ENCODE assay signal across 8 cellular contexts in genomic region chr7:66110861-66111260, GRCh38. TPM values are rescaled to one million over a fixed set of nuclear protein-coding genes. Genes with fewer than 3 reads are reported as not detected.
DNase-seq lines count a peak whose midpoint lies in the region; ATAC-seq and TF ChIP-seq lines count a peak whose summit lies in the region.

No MANE protein-coding gene starts in this region.

- H3K4me2 ChIP-seq in osteoblast (ENCODE audit: insufficient read depth, low read length) = peak overlapping the region; percentile 50

- H3K79me2 ChIP-seq in osteoblast (ENCODE audit: insufficient read depth, low read length) = peaks cover 13% of the 10 kb centered on the region

- H3K4me3 Mint-ChIP-seq in chondrocyte (ENCODE audit: unreplicated experiment) (no peak overlapping the region), natural killer cell (no peak overlapping the region)

- no peaks in the 10 kb centered on the region for H3K9me3 Mint-ChIP-seq in chondrocyte (ENCODE audit: low read depth)
- H3K9me3 Mint-ChIP-seq in natural killer cell = no peaks in the 10 kb centered on the region

- no peaks in the 10 kb centered on the region for H4K20me1 ChIP-seq in osteoblast (ENCODE audit: insufficient read depth, low read length)

- H3K9me3 ChIP-seq in osteoblast (ENCODE audit: low read depth, low read length) = no peaks in the 10 kb centered on the region

- no peaks in the 10 kb centered on the region for H3K36me3 ChIP-seq in osteoblast (ENCODE audit: insufficient read depth, low read length)

- no peak for ATAC-seq in GM18505 (IDR thresholded peaks at IDR 0.05; ENCODE audit: unreplicated experiment)
- ATAC-seq in natural killer cell = no peak
- no peak for ATAC-seq in GM18867 (IDR thresholded peaks at IDR 0.05; ENCODE audit: unreplicated experiment)
- ATAC-seq in GM18520 (IDR thresholded peaks at IDR 0.05; ENCODE audit: unreplicated experiment) = no peak

- intact Hi-C loops in natural killer cell (cut with micrococcal nuclease) = loop anchor here (10.0 kb wide), 1 partner anchor 94 kb away; the partner anchor contains the start of gene TPST1

- peak; percentile 87 for DNase-seq in GM04503 (ENCODE audit: low read depth)
- peak; percentile 92 for DNase-seq in NCI-H226
- no peak for DNase-seq in chondrocyte (ENCODE audit: low spot score)
- peak; percentile 95 for DNase-seq in osteoblast (ENCODE audit: insufficient read length, low spot score, missing footprints)
- DNase-seq in natural killer cell = no peak

- H3K4me1 Mint-ChIP-seq in chondrocyte (ENCODE audit: low read depth) (peaks cover 16% of the 10 kb centered on the region), natural killer cell (peaks cover 10 to 12% of the 10 kb centered on the region in 2 donors)

- H3K27ac Mint-ChIP-seq in chondrocyte (ENCODE audit: unreplicated experiment) (peak overlapping the region; percentile 43), natural killer cell (no peak overlapping the region)

- H3K27me3 ChIP-seq in osteoblast (ENCODE audit: insufficient read depth, low read length) = no peaks in the 10 kb centered on the region

- H3K27me3 Mint-ChIP-seq in chondrocyte (ENCODE audit: low read depth) (no peaks in the 10 kb centered on the region), natural killer cell (ENCODE audit: low read depth in 2 of 2) (no peaks in the 10 kb centered on the region)

- H3K36me3 Mint-ChIP-seq in chondrocyte (ENCODE audit: low read depth) (no peaks in the 10 kb centered on the region), natural killer cell (no peaks in the 10 kb centered on the region)

- H2AFZ ChIP-seq in osteoblast (ENCODE audit: low read length) = no peak overlapping the region

- TF ChIP-seq CTCF in chondrocyte (IDR thresholded peaks at IDR 0.05) = no peak
- no peak for TF ChIP-seq CTCF in osteoblast (IDR thresholded peaks at IDR 0.05; ENCODE audit: extremely low read depth, low read depth, low read length)
- no peak for TF ChIP-seq CTCF in natural killer cell (IDR thresholded peaks at IDR 0.05)

- no peak for TF ChIP-seq POLR2A in GM18505 (IDR thresholded peaks at IDR 0.05; ENCODE audit: borderline replicate concordance, extremely low read depth, insufficient read depth, insufficient read length)

- peak overlapping the region; percentile 62 for H3K27ac ChIP-seq in osteoblast (ENCODE audit: low read depth, low read length)

- peaks cover 19% of the 10 kb centered on the region for H3K4me1 ChIP-seq in osteoblast (ENCODE audit: insufficient read depth, low read length)

- no peak overlapping the region for H3K4me3 ChIP-seq in osteoblast (ENCODE audit: insufficient read depth, low read length)

RNA-seq across cellular contexts. Expression of gene CRCP, which starts 3.8 kb away (rescaled TPM):
- 22.8 to 24.2 TPM (median 23.3 TPM) in 3 replicates for total RNA-seq in chondrocyte
- 36.8 and 44.9 TPM in 2 replicates for total RNA-seq in osteoblast
- 10 to 100 TPM; 67.5 to 72.1 (median 68.0) TPM for total RNA-seq in natural killer cell

RNA-seq across cellular contexts. Expression of gene ASL, which starts 35.2 kb away (rescaled TPM):
- total RNA-seq in chondrocyte (24.0 to 26.1 TPM (median 25.5 TPM) in 3 replicates), osteoblast (52.2 and 53.6 TPM in 2 replicates), natural killer cell (10 to 100 TPM; 58.1 to 69.9 (median 60.0) TPM)

Comparison
In these comparisons a context has a peak if more than half of its experiments do, and no peak if none do; other contexts are left out.
1. DNase-seq: peak in GM04503 (single experiment), NCI-H226 (single experiment) and osteoblast (single experiment); none in chondrocyte (single experiment) and natural killer cell (single experiment).